In genomic region chr2:88690591-88691338, GRCh38 we compare ENCODE assay signal across 8 cellular contexts. TPM values are rescaled to one million over a fixed set of nuclear protein-coding genes. Genes with fewer than 3 reads are reported as not detected.
DNase-seq lines count a peak whose midpoint lies in the region; ATAC-seq lines count a peak whose summit lies in the region.

No MANE protein-coding gene starts in this region.

- H3K27me3 Mint-ChIP-seq in stimulated activated memory B cell treated with anti-CD40 and anti-IgM and Interleukin-4, amounts not matched to agents 10 μg/mL and 1 μg/mL and 100 μg/mL, for 72 hours, result no peaks in the 10 kb centered on the region

- H3K27ac Mint-ChIP-seq in stimulated activated memory B cell treated with anti-CD40 and anti-IgM and Interleukin-4, amounts not matched to agents 10 μg/mL and 1 μg/mL and 100 μg/mL, for 72 hours, result peak overlapping the region; percentile 88

- H3K9ac ChIP-seq in mesenchymal stem cell (ENCODE audit: low read length), result peak overlapping the region; percentile 92

- peak overlapping the region; percentile 83 for H3K4me2 ChIP-seq in mesenchymal stem cell (ENCODE audit: low read length, poor library complexity, severe bottlenecking)

- peaks cover 58% of the 10 kb centered on the region for H3K4me1 Mint-ChIP-seq in stimulated activated memory B cell treated with anti-CD40 and anti-IgM and Interleukin-4, amounts not matched to agents 10 μg/mL and 1 μg/mL and 100 μg/mL, for 72 hours

- ATAC-seq in Right ventricle myocardium inferior (no peak), HG03175 (IDR thresholded peaks at IDR 0.05; ENCODE audit: unreplicated experiment) (peak; percentile 26)
- peak; percentile 47 for ATAC-seq in stimulated activated memory B cell treated with anti-CD40 and anti-IgM and Interleukin-4, amounts not matched to agents 10 μg/mL and 1 μg/mL and 100 μg/mL, for 72 hours

- no peak overlapping the region for H2AK5ac ChIP-seq in mesenchymal stem cell (ENCODE audit: low read length, severe bottlenecking)

- peak overlapping the region; percentile 95 for H4K8ac ChIP-seq in mesenchymal stem cell (ENCODE audit: low read length)

- no peak overlapping the region for H2BK5ac ChIP-seq in mesenchymal stem cell (ENCODE audit: low read depth, low read length, poor library complexity, severe bottlenecking)

- H3K27ac ChIP-seq in caudate nucleus (ENCODE audit: low read depth, low read length) (peak overlapping the region; percentile 69), mesenchymal stem cell (ENCODE audit: low read length, poor library complexity, severe bottlenecking) (no peak overlapping the region)

- H3K14ac ChIP-seq in mesenchymal stem cell (ENCODE audit: low read length in 2 of 2), result no peak overlapping the region

- H4K91ac ChIP-seq in mesenchymal stem cell (ENCODE audit: low read length), result peak overlapping the region; percentile 65

- peaks cover 4% of the 10 kb centered on the region for H3K9me3 Mint-ChIP-seq in stimulated activated memory B cell treated with anti-CD40 and anti-IgM and Interleukin-4, amounts not matched to agents 10 μg/mL and 1 μg/mL and 100 μg/mL, for 72 hours

- no peak overlapping the region for H2BK12ac ChIP-seq in mesenchymal stem cell (ENCODE audit: low read length in 2 of 2)

- peak overlapping the region; percentile 53 to 98 for H3K4me3 ChIP-seq in mesenchymal stem cell (ENCODE audit: insufficient read depth in 1 of 2, low read depth in 1 of 2, low read length in 2 of 2)

- DNase-seq in Right ventricle myocardium inferior (ENCODE audit: missing footprints), result peak; percentile 72
- no peak for DNase-seq in cardiac septum (ENCODE audit: low spot score)
- peak in 4 of 5 experiments; percentile 13 to 65 (median 28) for DNase-seq in T-helper 2 cell
- DNase-seq in caudate nucleus (lab: John Stamatoyannopoulos, UW), result peak in 7 of 61 donors; percentile 23 to 64 (median 45)
- no peak for DNase-seq in mesenchymal stem cell
- DNase-seq in dermis blood vessel endothelial cell, result no peak

- H3K79me1 ChIP-seq in mesenchymal stem cell (replicated peaks; ENCODE audit: low read length, poor library complexity, severe bottlenecking), result peaks cover 20% of the 10 kb centered on the region

- H3K18ac ChIP-seq in mesenchymal stem cell (ENCODE audit: low read depth in 1 of 2, low read length in 2 of 2), result peak overlapping the region in 1 of 2 experiments; percentile 26

- intact Hi-C loops in Right ventricle myocardium inferior (cut with DNase I), result loop anchor here (1.0 to 5.0 kb wide), 2 partner anchors 47 to 63 kb away; partner anchors contain the start of gene EIF2AK3
- intact Hi-C loops in cardiac septum (cut with DNase I), result loop anchor here (5.0 kb wide), 1 partner anchor 47 kb away; no protein-coding TSS in a partner anchor

- H3K9me3 ChIP-seq in mesenchymal stem cell (ENCODE audit: control insufficient read depth, low read length), result no peaks in the 10 kb centered on the region

- H3K36me3 Mint-ChIP-seq in stimulated activated memory B cell treated with anti-CD40 and anti-IgM and Interleukin-4, amounts not matched to agents 10 μg/mL and 1 μg/mL and 100 μg/mL, for 72 hours, result peaks cover 11% of the 10 kb centered on the region

- peak overlapping the region in 1 of 2 experiments; percentile 49 for H3K4ac ChIP-seq in mesenchymal stem cell (ENCODE audit: low read depth in 1 of 2, low read length in 2 of 2)

- peak overlapping the region; percentile 84 for H3K4me3 Mint-ChIP-seq in stimulated activated memory B cell treated with anti-CD40 and anti-IgM and Interleukin-4, amounts not matched to agents 10 μg/mL and 1 μg/mL and 100 μg/mL, for 72 hours

- H3K36me3 ChIP-seq in mesenchymal stem cell (ENCODE audit: control insufficient read depth in 1 of 2, insufficient read depth in 2 of 2, low read depth in 1 of 2, low read length in 2 of 2), result no peaks in the 10 kb centered on the region

- H3K27me3 ChIP-seq in mesenchymal stem cell (ENCODE audit: control insufficient read depth in 1 of 2, insufficient read depth in 1 of 2, low read length in 2 of 2), result no peaks in the 10 kb centered on the region

- H3K23ac ChIP-seq in mesenchymal stem cell (ENCODE audit: low read length in 2 of 2), result no peak overlapping the region

- no peak overlapping the region for H2BK15ac ChIP-seq in mesenchymal stem cell (ENCODE audit: low read depth, poor library complexity, severe bottlenecking)

- peak overlapping the region; percentile 67 for H2AFZ ChIP-seq in mesenchymal stem cell (ENCODE audit: low read depth, low read length)

- 53% methylated on average over 18 of the region's 20 CpGs for WGBS in mesenchymal stem cell

- no peak overlapping the region for H2BK120ac ChIP-seq in mesenchymal stem cell (ENCODE audit: low read depth, low read length)

- peaks cover 4% of the 10 kb centered on the region for H3K4me1 ChIP-seq in mesenchymal stem cell (ENCODE audit: control insufficient read depth, insufficient read depth, low read depth, low read length)

RNA-seq across cellular contexts. Expression of gene RPIA, which starts 0.7 kb away (rescaled TPM):
- 15.8 TPM for total RNA-seq in Right ventricle myocardium inferior
- total RNA-seq in cardiac septum, result 10.5 TPM
- polyA plus RNA-seq in mesenchymal stem cell (2013, experiment 1 of 2), result 5.9 TPM
- polyA plus RNA-seq in mesenchymal stem cell (2013, experiment 2 of 2), result 6.0 TPM
- 14.5 and 16.5 TPM in 2 replicates for total RNA-seq in dermis blood vessel endothelial cell

Comparison
In these comparisons a context has a peak if more than half of its experiments do, and no peak if none do; other contexts are left out.
1. DNase-seq: peak in Right ventricle myocardium inferior (single experiment) and T-helper 2 cell (4 of 5); none in cardiac septum (single experiment), mesenchymal stem cell (single experiment) and dermis blood vessel endothelial cell (single experiment).